ENCODE assay signal across 8 cellular contexts in the genomic region with DNA sequence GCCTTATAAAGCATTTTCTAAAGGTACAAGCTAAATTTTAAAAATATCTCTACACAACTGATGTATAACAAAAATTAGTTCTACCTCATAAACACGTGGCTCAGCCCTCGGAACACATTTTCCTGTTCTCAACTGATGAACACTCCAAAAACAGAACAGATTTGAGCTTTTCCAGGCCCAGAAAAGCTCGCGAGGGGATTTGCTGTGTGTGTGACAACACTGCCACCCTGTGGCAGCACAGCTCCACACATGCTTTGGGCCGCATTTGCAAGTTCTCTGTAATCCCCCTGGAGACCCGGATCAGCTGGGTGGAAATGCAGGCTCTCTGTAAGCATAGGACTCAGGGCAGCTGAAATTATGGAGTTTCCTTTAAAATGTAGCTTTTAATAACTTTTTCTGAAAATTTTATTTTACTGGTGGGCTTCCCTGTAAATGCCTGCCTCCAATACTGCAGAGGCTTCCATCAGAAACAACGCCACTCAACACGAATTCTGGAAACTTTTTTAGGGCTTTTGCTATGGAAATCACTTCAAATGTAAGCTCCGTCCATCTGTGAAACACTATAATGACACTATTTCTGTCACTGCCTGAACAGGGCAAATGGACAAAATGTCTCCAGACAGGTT.
DNase-seq lines count a peak whose midpoint lies in the region; ATAC-seq and TF ChIP-seq lines count a peak whose summit lies in the region.

No MANE protein-coding gene starts in this region.

- H3K9me3 ChIP-seq in SK-N-MC (ENCODE audit: low read depth, low read length) (no peaks in the 10 kb centered on the region), adrenal gland (replicated peaks in 1 of 3) (no peaks in the 10 kb centered on the region), heart right ventricle (no peaks in the 10 kb centered on the region)

- H3K36me3 ChIP-seq in SK-N-MC (ENCODE audit: insufficient read depth, low read length) (no peaks in the 10 kb centered on the region), adrenal gland (replicated peaks in 1 of 2) (no peaks in the 10 kb centered on the region), heart right ventricle (no peaks in the 10 kb centered on the region)

- TF ChIP-seq CTCF in adrenal gland (IDR thresholded peaks at IDR 0.05) = peak; percentile 78 to 96 (median 88)
- TF ChIP-seq CTCF in heart right ventricle (IDR thresholded peaks at IDR 0.05) = peak; percentile 90 to 97 (median 96)

- intact Hi-C loops in adrenal gland (cut with DNase I) = loop anchor here in 1 of 2 donors (2.0 to 5.0 kb wide), 2 partner anchors 206 to 694 kb away; no protein-coding TSS in a partner anchor
- intact Hi-C loops in heart right ventricle (cut with DNase I) = loop anchor here (2.0 to 10.0 kb wide), 7 partner anchors 206 to 1019 kb away; no protein-coding TSS in a partner anchor

- H3K4me1 ChIP-seq in adrenal gland (replicated peaks in 1 of 2) (no peaks in the 10 kb centered on the region), heart right ventricle (peaks cover 0 to 20% (median 6%) of the 10 kb centered on the region in 9 donors)

- WGBS in adrenal gland, 4 donors = 20 to 21% (median 21%) methylated on average over 9 of the region's 9 CpGs
- 25 to 27% methylated on average over 9 of the region's 9 CpGs for WGBS in heart right ventricle, 2 donors

- DNase-seq in AG08395 (ENCODE audit: low spot score) (peak; percentile 63), LHCN-M2 (ENCODE audit: low read depth) (peak; percentile 75), SK-N-MC (ENCODE audit: low read depth, low spot score) (peak; percentile 6), adrenal gland (peak; percentile 42 to 84 (median 75)), heart right ventricle (peak; percentile 59 to 70), renal cortical epithelial cell (ENCODE audit: low read depth) (peak; percentile 54)

- H3K27me3 ChIP-seq in adrenal gland (no peaks in the 10 kb centered on the region), heart right ventricle (no peaks in the 10 kb centered on the region)

- H3K9ac ChIP-seq in SK-N-MC (ENCODE audit: insufficient read length) = no peak overlapping the region

- ATAC-seq in GM18498 (IDR thresholded peaks at IDR 0.05; ENCODE audit: unreplicated experiment) (peak; percentile 56), heart right ventricle (peak; percentile 65 to 83 (median 80)), HG03025 (IDR thresholded peaks at IDR 0.05; ENCODE audit: low FRiP score, unreplicated experiment) (no peak)

- H3K4me3 ChIP-seq in SK-N-MC (no peak overlapping the region), adrenal gland (no peak overlapping the region), heart right ventricle (no peak overlapping the region)

- no peak overlapping the region for H3K27ac ChIP-seq in SK-N-MC
- H3K27ac ChIP-seq in adrenal gland = no peak overlapping the region
- no peak overlapping the region for H3K27ac ChIP-seq in heart right ventricle

- TF ChIP-seq POLR2A in adrenal gland (IDR thresholded peaks at IDR 0.05) = no peak

Comparison
In these comparisons a context has a peak if more than half of its experiments do, and no peak if none do; other contexts are left out.
1. DNase-seq: peak in every context shown above with its lines; median percentile 75 in LHCN-M2; 75 in adrenal gland; 64 in heart right ventricle; 63 in AG08395; 54 in renal cortical epithelial cell; 6 in SK-N-MC.